16 cellular contexts compared by ENCODE assay signal in the genomic region with DNA sequence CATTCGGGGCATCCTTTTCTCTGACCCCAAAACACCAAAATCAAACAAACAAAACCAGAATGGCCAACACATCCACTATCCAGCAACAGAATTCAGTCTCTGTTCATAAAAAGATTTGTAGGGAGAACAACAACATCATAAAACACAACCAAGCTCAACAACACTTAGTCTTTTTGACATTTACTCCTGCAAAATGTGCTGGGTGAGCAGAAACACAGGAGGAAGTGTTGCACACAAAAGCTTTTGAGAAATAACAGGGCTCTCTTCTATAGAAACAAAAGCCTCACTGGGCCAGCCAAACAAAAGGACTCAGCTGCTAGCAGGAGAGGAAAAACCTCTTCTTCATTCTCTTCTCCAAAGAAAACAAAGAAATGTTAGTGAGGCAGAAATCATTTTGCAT.
A peak's percentile ranks its signal among the peaks of the same experiment; 100 is the strongest.
DNase-seq lines count a peak whose midpoint lies in the region; ATAC-seq, FAIRE-seq and TF ChIP-seq lines count a peak whose summit lies in the region.
"Had no signal": no experiment of that assay in that cellular context is flagged by ENCODE, and none has a peak within 500 bp of the region (broad histone marks: within the 10 kb centered on the region; RNA-seq: fewer than 3 reads in every experiment).

No MANE protein-coding gene starts in this region.

- peak; percentile 67 to 83 for DNase-seq in HAP-1 (ENCODE audit: low spot score in 2 of 2)
- peak; percentile 6 for DNase-seq in astrocyte (ENCODE audit: low read depth)
- peak; percentile 42 to 83 for DNase-seq in hippocampal formation (lab: John Stamatoyannopoulos, UW)
- peak; percentile 97 for DNase-seq in pons (ENCODE audit: low spot score)
- DNase-seq in NCI-H1436 (lab: John Stamatoyannopoulos, UW) = no peak
- no peak for DNase-seq in transverse colon
- DNase-seq: activated CD8-positive, alpha-beta memory T cell treated with anti-CD3 and anti-CD28 coated beads, Interleukin-2, amount 50 U/mL, for 48 hours; DND-41; esophagus squamous epithelium; NCI-H446; Peyer's patch; thyroid gland had no signal

- TF ChIP-seq POLR2A in transverse colon (IDR thresholded peaks at IDR 0.05) = no peak

- intact Hi-C loops in transverse colon (cut with DNase I; ENCODE audit: low total_unique reads) = loop anchor here (5.0 to 10.0 kb wide), 2 partner anchors 40 to 1947 kb away; no protein-coding TSS in a partner anchor

- H3K27me3 Mint-ChIP-seq in astrocyte (ENCODE audit: low read depth, unreplicated experiment) = no peaks in the 10 kb centered on the region
- H3K27me3 Mint-ChIP-seq: B cell had no signal

- no peaks in the 10 kb centered on the region for H3K9me3 Mint-ChIP-seq in astrocyte (ENCODE audit: unreplicated experiment)

- H3K36me3 ChIP-seq in HAP-1 (replicated peaks) = no peaks in the 10 kb centered on the region
- H3K36me3 ChIP-seq in astrocyte (ENCODE audit: insufficient read depth, low read length) = no peaks in the 10 kb centered on the region
- no peaks in the 10 kb centered on the region for H3K36me3 ChIP-seq in transverse colon
- H3K36me3 ChIP-seq: esophagus squamous epithelium, Peyer's patch, thyroid gland had no signal

- H3K27ac ChIP-seq in astrocyte (ENCODE audit: low read depth, low read length) (no peak overlapping the region), transverse colon (peak overlapping the region in 1 of 4 donors; percentile 15)
- H3K27ac ChIP-seq: esophagus squamous epithelium, Peyer's patch, thyroid gland had no signal

- H3K79me2 ChIP-seq in astrocyte (ENCODE audit: insufficient read depth, low read length) = no peaks in the 10 kb centered on the region

- H3K36me3 Mint-ChIP-seq in astrocyte (ENCODE audit: low read depth, unreplicated experiment) = no peaks in the 10 kb centered on the region
- H3K36me3 Mint-ChIP-seq: activated naive CD4-positive, alpha-beta T cell treated with anti-CD3 and anti-CD28 coated beads, Interleukin-2, amount 50 U/mL, for 72 hours had no signal

- TF ChIP-seq CTCF in astrocyte (IDR thresholded peaks at IDR 0.05; ENCODE audit: insufficient read depth, low read depth, low read length) (no peak), transverse colon (IDR thresholded peaks at IDR 0.05) (no peak)

- no peak overlapping the region for H3K4me3 ChIP-seq in HAP-1
- no peak overlapping the region for H3K4me3 ChIP-seq in astrocyte (ENCODE audit: insufficient read depth, low read depth, low read length)
- H3K4me3 ChIP-seq in transverse colon = no peak overlapping the region
- H3K4me3 ChIP-seq: esophagus squamous epithelium, Peyer's patch, thyroid gland had no signal

- no peaks in the 10 kb centered on the region for H3K9me3 ChIP-seq in HAP-1
- no peaks in the 10 kb centered on the region for H3K9me3 ChIP-seq in astrocyte (ENCODE audit: insufficient read depth, low read depth, low read length)
- no peaks in the 10 kb centered on the region for H3K9me3 ChIP-seq in transverse colon
- H3K9me3 ChIP-seq: esophagus squamous epithelium, Peyer's patch, thyroid gland had no signal

- TF ChIP-seq EP300 in transverse colon (IDR thresholded peaks at IDR 0.05; ENCODE audit: low read depth) = no peak

- FAIRE-seq in astrocyte (lab: Jason Lieb, UNC) = no peak

- H2AFZ ChIP-seq in astrocyte (ENCODE audit: low read depth, low read length) = peak overlapping the region; percentile 57

- no peak overlapping the region for H3K9ac ChIP-seq in astrocyte (ENCODE audit: low read length)

- H4K20me1 ChIP-seq in astrocyte (ENCODE audit: insufficient read depth, low read length) = no peaks in the 10 kb centered on the region

- no peak overlapping the region for H3K4me3 Mint-ChIP-seq in astrocyte (ENCODE audit: unreplicated experiment)
- H3K4me3 Mint-ChIP-seq: B cell had no signal

- in situ Hi-C loops in HAP-1 (cut with MboI; ENCODE audit: low sequenced_read_pairs) (no loop called here), transverse colon (cut with MboI; ENCODE audit: low pct_ligation_motif_present in 1 of 4, low pct_unique_long_range_greater_than_20kb in 1 of 4, low sequenced_read_pairs in 3 of 4) (no loop called here)

- peaks cover 23% of the 10 kb centered on the region for H3K4me1 ChIP-seq in HAP-1
- H3K4me1 ChIP-seq in astrocyte (ENCODE audit: insufficient read depth, low read length) = peaks cover 5% of the 10 kb centered on the region
- H3K4me1 ChIP-seq in transverse colon = peaks cover 0 to 11% (median 2%) of the 10 kb centered on the region in 4 donors
- H3K4me1 ChIP-seq: esophagus squamous epithelium, Peyer's patch had no signal

- H3K4me2 ChIP-seq in astrocyte (ENCODE audit: low read length) = peak overlapping the region; percentile 37

- H3K27ac Mint-ChIP-seq in astrocyte (ENCODE audit: unreplicated experiment) = peak overlapping the region; percentile 15
- H3K27ac Mint-ChIP-seq: activated naive CD4-positive, alpha-beta T cell treated with anti-CD3 and anti-CD28 coated beads, Interleukin-2, amount 50 U/mL, for 72 hours; B cell had no signal

- H3K4me1 Mint-ChIP-seq in astrocyte (ENCODE audit: low read depth, unreplicated experiment) = peaks cover 36% of the 10 kb centered on the region
- H3K4me1 Mint-ChIP-seq: B cell had no signal

- 31 to 33% methylated on average over 1 of the region's 1 CpG for WGBS in transverse colon (ENCODE audit: low coverage in 1 of 2), 2 donors

- H3K27me3 ChIP-seq in HAP-1 (ENCODE audit: low read depth) (no peaks in the 10 kb centered on the region; the same call in 1 of the 2 replicates), astrocyte (ENCODE audit: insufficient read depth, low read length) (no peaks in the 10 kb centered on the region), transverse colon (no peaks in the 10 kb centered on the region)
- H3K27me3 ChIP-seq: esophagus squamous epithelium, Peyer's patch, thyroid gland had no signal

- no peak for ATAC-seq in GM21786 (IDR thresholded peaks at IDR 0.05; ENCODE audit: unreplicated experiment)
- no peak for ATAC-seq in GM19351 (IDR thresholded peaks at IDR 0.05; ENCODE audit: unreplicated experiment)
- ATAC-seq: activated naive CD4-positive, alpha-beta T cell treated with anti-CD3 and anti-CD28 coated beads, Interleukin-2, amount 50 U/mL, for 72 hours had no signal

Comparison
In these comparisons a context has a peak if more than half of its experiments do, and no peak if none do; other contexts are left out.
1. DNase-seq: peak in HAP-1 (2 of 2), astrocyte (single experiment), hippocampal formation (2 of 2) and pons (single experiment); none in NCI-H1436 (single experiment) and transverse colon (single experiment).